Comparison of ENCODE assay signal across 21 cellular contexts in genomic region chr1:173448945-173449344, GRCh38.
"Had no signal": no experiment of that assay in that cellular context is flagged by ENCODE, and none has a peak within 500 bp of the region (broad histone marks: within the 10 kb centered on the region; RNA-seq: fewer than 3 reads in every experiment).

No MANE protein-coding gene starts in this region.

- H3K4me3 Mint-ChIP-seq: naive thymus-derived CD8-positive, alpha-beta T cell; neural crest cell; stimulated activated naive B cell treated with anti-CD40 and anti-IgM and Interleukin-4, amounts not matched to agents 10 μg/mL and 1 μg/mL and 100 μg/mL, for 72 hours; stimulated activated naive CD8-positive, alpha-beta T cell treated with anti-CD3 and anti-CD28 coated beads, Interleukin-15, amount 100 ng/mL, for 72 hours had no signal

- H3K36me3 ChIP-seq: heart left ventricle, upper lobe of right lung, vagina had no signal

- H3K4me1 ChIP-seq: testis, tibial nerve, upper lobe of right lung, vagina had no signal

- DNase-seq: dermis blood vessel endothelial cell; foreskin melanocyte; heart left ventricle; hippocampal formation; islet precursor cell; mucosa of descending colon; naive thymus-derived CD8-positive, alpha-beta T cell; posterior cingulate gyrus; spleen; stimulated activated CD4-positive, alpha-beta T cell treated with anti-CD3 and anti-CD28 coated beads, Interleukin-15, amount 100 ng/mL, for 24 hours; stimulated activated CD4-positive, alpha-beta T cell treated with anti-CD3 and anti-CD28 coated beads, Interleukin-2, amount 100 ng/mL, for 24 hours; stimulated activated CD4-positive, alpha-beta T cell treated with anti-CD3 and anti-CD28 coated beads, Interleukin-4, amount 100 ng/mL, for 4 hours; stimulated activated naive B cell treated with anti-CD40 and anti-IgM and Interleukin-4, amounts not matched to agents 10 μg/mL and 1 μg/mL and 100 μg/mL, for 72 hours; stimulated activated naive CD8-positive, alpha-beta T cell treated with anti-CD3 and anti-CD28 coated beads, Interleukin-15, amount 100 ng/mL, for 72 hours; testis; upper lobe of right lung had no signal

- H3K9me3 ChIP-seq: mucosa of descending colon, testis, upper lobe of right lung had no signal

- ATAC-seq: heart left ventricle; left lobe of liver; mucosa of descending colon; naive thymus-derived CD8-positive, alpha-beta T cell; sciatic nerve; stimulated activated naive B cell treated with anti-CD40 and anti-IgM and Interleukin-4, amounts not matched to agents 10 μg/mL and 1 μg/mL and 100 μg/mL, for 72 hours; stimulated activated naive CD8-positive, alpha-beta T cell treated with anti-CD3 and anti-CD28 coated beads, Interleukin-15, amount 100 ng/mL, for 72 hours; upper lobe of right lung had no signal

- H3K27ac ChIP-seq: heart left ventricle, spleen, testis, tibial nerve, upper lobe of right lung, vagina had no signal

- H3K4me1 Mint-ChIP-seq: neural crest cell had no signal

- H3K27me3 ChIP-seq: heart left ventricle, spleen, testis, tibial nerve, upper lobe of right lung, vagina had no signal

- H3K27me3 Mint-ChIP-seq: naive thymus-derived CD8-positive, alpha-beta T cell; stimulated activated naive B cell treated with anti-CD40 and anti-IgM and Interleukin-4, amounts not matched to agents 10 μg/mL and 1 μg/mL and 100 μg/mL, for 72 hours; stimulated activated naive CD8-positive, alpha-beta T cell treated with anti-CD3 and anti-CD28 coated beads, Interleukin-15, amount 100 ng/mL, for 72 hours had no signal

- H3K4me3 ChIP-seq: heart left ventricle, mucosa of descending colon, spleen, testis, tibial nerve, upper lobe of right lung, vagina had no signal

- H3K27ac Mint-ChIP-seq: stimulated activated naive B cell treated with anti-CD40 and anti-IgM and Interleukin-4, amounts not matched to agents 10 μg/mL and 1 μg/mL and 100 μg/mL, for 72 hours; stimulated activated naive CD8-positive, alpha-beta T cell treated with anti-CD3 and anti-CD28 coated beads, Interleukin-15, amount 100 ng/mL, for 72 hours had no signal
